11 cellular contexts compared by ENCODE assay signal in the genomic region with DNA sequence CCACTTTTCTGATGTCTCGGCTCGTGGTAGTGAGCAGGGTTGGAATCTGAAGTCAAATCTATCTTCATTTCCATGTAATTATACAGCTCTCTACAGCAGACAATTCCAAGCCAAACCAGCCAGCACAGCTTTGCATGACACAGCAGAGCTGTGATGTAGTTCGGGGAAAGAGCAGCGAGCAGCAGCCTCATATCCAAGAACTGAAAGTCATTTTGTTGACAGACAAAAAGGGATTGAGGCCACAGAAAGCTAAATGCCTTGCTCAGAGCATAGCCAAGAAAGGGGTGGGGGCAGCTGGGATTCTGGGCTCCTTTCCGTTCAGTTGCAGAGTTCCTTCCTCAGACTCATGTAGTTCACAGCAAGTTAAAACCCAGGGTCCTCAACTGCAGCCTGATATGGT. TPM values are rescaled to one million over a fixed set of nuclear protein-coding genes. Genes with fewer than 3 reads are reported as not detected.
A peak's percentile ranks its signal among the peaks of the same experiment; 100 is the strongest.
DNase-seq lines count a peak whose midpoint lies in the region; FAIRE-seq and TF ChIP-seq lines count a peak whose summit lies in the region.
"Had no signal": no experiment of that assay in that cellular context is flagged by ENCODE, and none has a peak within 500 bp of the region (broad histone marks: within the 10 kb centered on the region; RNA-seq: fewer than 3 reads in every experiment).

No MANE protein-coding gene starts in this region.

- DNase-seq in Ammon's horn (ENCODE audit: low spot score) (peak; percentile 93), SK-MEL-5 (ENCODE audit: low read depth, low spot score) (peak; percentile 14), fibroblast of peridontal ligament (ENCODE audit: extremely low read depth) (peak; percentile 24), NCI-H187 (lab: John Stamatoyannopoulos, UW) (no peak), NCI-H226 (no peak), NCI-H510A treated with DMSO at 0.1 percent for 48 hours (lab: John Stamatoyannopoulos, UW) (no peak), small intestine (no peak)
- DNase-seq: NCI-H187 treated with DMSO at 0.1 percent for 48 hours had no signal

- in situ Hi-C loops in SK-MEL-5 (cut with HindIII; ENCODE audit: low pct_unique_long_range_greater_than_20kb, low sequenced_read_pairs) = no loop called here

- H3K4me1 ChIP-seq in small intestine (ENCODE audit: control insufficient read depth in 2 of 2, insufficient read depth in 1 of 2, low read depth in 1 of 2, low read length in 1 of 2) = peaks cover 0 to 2% of the 10 kb centered on the region in 2 donors

- no peaks in the 10 kb centered on the region for H3F3A ChIP-seq in neural cell (ENCODE audit: insufficient read depth, low read length, poor library complexity, severe bottlenecking)

- no peak overlapping the region for H3K9ac ChIP-seq in neural cell (ENCODE audit: low read length)

- H3K27ac ChIP-seq in neural cell (ENCODE audit: low read length) = no peak overlapping the region
- H3K27ac ChIP-seq in small intestine (ENCODE audit: low read depth in 1 of 2, low read length in 1 of 2) = no peak overlapping the region

- TF ChIP-seq CTCF in neural cell (IDR thresholded peaks at IDR 0.05; ENCODE audit: poor library complexity, severe bottlenecking) = no peak

- H3K79me2 ChIP-seq in neural cell (replicated peaks; ENCODE audit: insufficient read depth, low read length) = no peaks in the 10 kb centered on the region

- H3K36me3 ChIP-seq in neural cell (ENCODE audit: insufficient read depth, low read length) (no peaks in the 10 kb centered on the region), small intestine (ENCODE audit: control insufficient read depth in 2 of 2, insufficient read depth in 2 of 2, low read length in 2 of 2) (no peaks in the 10 kb centered on the region)

- H3K9me3 ChIP-seq in neural cell (ENCODE audit: low read length) = no peaks in the 10 kb centered on the region
- no peaks in the 10 kb centered on the region for H3K9me3 ChIP-seq in small intestine (ENCODE audit: control insufficient read depth, low read depth)

- H2AFZ ChIP-seq in neural cell (ENCODE audit: low read depth, low read length) = no peak overlapping the region

- peak overlapping the region; percentile 45 for H3K4me3 ChIP-seq in neural cell (ENCODE audit: low read length)
- no peak overlapping the region for H3K4me3 ChIP-seq in small intestine (ENCODE audit: low read depth in 1 of 2, low read length in 2 of 2)

- no peak for TF ChIP-seq RAD21 in neural cell (conservative IDR thresholded peaks at IDR 0.05)

- H3K4me2 ChIP-seq in neural cell (ENCODE audit: low read length) = peak overlapping the region; percentile 53

- no peak for FAIRE-seq in small intestine (lab: Jason Lieb, UNC)
- FAIRE-seq: GM12892 had no signal

- TF ChIP-seq EP300 in neural cell (conservative IDR thresholded peaks at IDR 0.05; ENCODE audit: poor library complexity, severe bottlenecking) = no peak

- H4K20me1 ChIP-seq in neural cell (ENCODE audit: insufficient read depth) = no peaks in the 10 kb centered on the region

- no peaks in the 10 kb centered on the region for H3K9me2 ChIP-seq in neural cell (ENCODE audit: insufficient read depth, low read length)

- H3K27me3 ChIP-seq in neural cell (ENCODE audit: insufficient read depth, low read depth, low read length) (no peaks in the 10 kb centered on the region), small intestine (ENCODE audit: control insufficient read depth in 2 of 2, insufficient read depth in 2 of 2, low read length in 2 of 2) (no peaks in the 10 kb centered on the region)

- WGBS in small intestine, 3 donors = 46 to 48% (median 48%) methylated on average over 5 of the region's 5 CpGs

TF ChIP-seq in neural cell, 6 proteins besides CTCF, POLR2A, EP300 and RAD21:
- no peak for TF ChIP-seq EZH2 (IDR thresholded peaks at IDR 0.05; ENCODE audit: borderline replicate concordance, insufficient read depth, low read length, poor library complexity, severe bottlenecking)
- no peak for TF ChIP-seq MXI1 (conservative IDR thresholded peaks at IDR 0.05; ENCODE audit: poor library complexity, severe bottlenecking)
- TF ChIP-seq POLR2AphosphoS5 (IDR thresholded peaks at IDR 0.05) = peak; percentile 32
- TF ChIP-seq SMC3 (conservative IDR thresholded peaks at IDR 0.05; ENCODE audit: poor library complexity) = no peak

RNA-seq across cellular contexts. Expression of gene LCP2, which starts 32.0 kb away (rescaled TPM):
- total RNA-seq in SK-MEL-5 (2014; rRNA removed; shearing (Covaris generic)) = 0.26 and 0.51 TPM in 2 replicates
- 0.06 and 0.14 TPM in 2 replicates for polyA plus RNA-seq in SK-MEL-5 (2015; cell fraction: cytosol; rRNA removed)
- not detected in 2 replicates for polyA plus RNA-seq in SK-MEL-5 (2015; cell fraction: nucleus; rRNA removed)
- not detected in 2 replicates for polyA plus RNA-seq in neural cell
- not detected in 2 replicates for polyA minus RNA-seq in neural cell
- polyA plus RNA-seq in small intestine = 1 to 10 TPM; 2.9 to 9.2 (median 6.4) TPM
- total RNA-seq: epithelial cell of proximal tubule had no signal

RNA-seq across cellular contexts. Expression of gene C5orf58, which starts 32.7 kb away (rescaled TPM):
- total RNA-seq in SK-MEL-5 (2014; rRNA removed; shearing (Covaris generic)) = not detected in 2 replicates
- polyA plus RNA-seq in SK-MEL-5 (2015; cell fraction: cytosol; rRNA removed) = not detected in 2 replicates
- not detected in 2 replicates for polyA plus RNA-seq in SK-MEL-5 (2015; cell fraction: nucleus; rRNA removed)
- polyA plus RNA-seq in neural cell = not detected in 2 replicates
- not detected in 2 replicates for polyA minus RNA-seq in neural cell
- not detected for polyA plus RNA-seq in small intestine
- total RNA-seq: epithelial cell of proximal tubule had no signal

Comparison
In these comparisons a context has a peak if more than half of its experiments do, and no peak if none do; other contexts are left out.
1. DNase-seq: peak in Ammon's horn (single experiment), SK-MEL-5 (single experiment) and fibroblast of peridontal ligament (single experiment); none in NCI-H187 (0 of 2), NCI-H226 (single experiment), NCI-H510A treated with DMSO at 0.1 percent for 48 hours (single experiment) and small intestine (single experiment).